ENCODE assay signal across 1 cellular context in genomic region chr6:16473184-16473907, GRCh38.
A peak's percentile ranks its signal among the peaks of the same experiment; 100 is the strongest.
TF ChIP-seq lines count a peak whose summit lies in the region.

No MANE protein-coding gene starts in this region.

TF ChIP-seq in GM12878, 131 proteins besides CTCF, POLR2A, EP300 and RAD21 (continued from another document and continues in another):
- TF ChIP-seq NFXL1 (IDR thresholded peaks at IDR 0.05; ENCODE audit: borderline replicate concordance) (no peak), BHLHE40 (IDR thresholded peaks at IDR 0.05; ENCODE audit: borderline replicate concordance in 1 of 2, low read depth in 2 of 2, low read length in 1 of 2) (peak; percentile 63 to 73; a peak in 3 of 4 replicates), PML (IDR thresholded peaks at IDR 0.05; ENCODE audit: low read length) (peak; percentile 17; the same call in 1 of the 2 replicates), CUX1 (IDR thresholded peaks at IDR 0.05; ENCODE audit: insufficient replicate concordance, low read depth, low read length) (peak; percentile 53), GATAD2B (conservative IDR thresholded peaks at IDR 0.05; ENCODE audit: low read depth) (no peak), ESRRA (IDR thresholded peaks at IDR 0.05; ENCODE audit: low read length) (no peak), SUPT20H (IDR thresholded peaks at IDR 0.05; ENCODE audit: borderline replicate concordance, control insufficient read depth, low read depth, low read length) (no peak), HDGF (IDR thresholded peaks at IDR 0.05) (no peak; the same call in 1 of the 2 replicates), SP1 (IDR thresholded peaks at IDR 0.05; ENCODE audit: low read depth, low read length) (peak; percentile 55), POLR2AphosphoS5 (IDR thresholded peaks at IDR 0.05; ENCODE audit: low read length) (peak; percentile 41), TCF12 (IDR thresholded peaks at IDR 0.05; ENCODE audit: low read depth, low read length) (no peak), BCLAF1 (IDR thresholded peaks at IDR 0.05) (no peak), BRCA1 (IDR thresholded peaks at IDR 0.05; ENCODE audit: low read depth, low read length) (no peak), NR2C1 (IDR thresholded peaks at IDR 0.05) (peak; percentile 64), TBL1XR1 (IDR thresholded peaks at IDR 0.05; ENCODE audit: low read depth, low read length) (peak; percentile 94), SMARCA5 (IDR thresholded peaks at IDR 0.05) (no peak; the same call in 1 of the 2 replicates), BCL11A (IDR thresholded peaks at IDR 0.05; ENCODE audit: low read depth, low read length) (peak; percentile 86), PAX5 (IDR thresholded peaks at IDR 0.05; ENCODE audit: borderline replicate concordance, low read depth, low read length) (0 out of 2 replicates have a peak, but pooled peaks have one; percentile 68), NKRF (conservative IDR thresholded peaks at IDR 0.05) (no peak; the same call in 1 of the 2 replicates), PAX8 (IDR thresholded peaks at IDR 0.05) (no peak), NR2F1 (conservative IDR thresholded peaks at IDR 0.05) (peak; percentile 96), ZNF592 (IDR thresholded peaks at IDR 0.05) (no peak), CHD2 (IDR thresholded peaks at IDR 0.05; ENCODE audit: borderline replicate concordance, low read depth, low read length) (peak; percentile 86), SRF (IDR thresholded peaks at IDR 0.05; ENCODE audit: low read depth in 2 of 2, low read length in 2 of 2) (no peak), BACH1 (IDR thresholded peaks at IDR 0.05; ENCODE audit: borderline replicate concordance) (no peak; the same call in 1 of the 2 replicates), CBX3 (IDR thresholded peaks at IDR 0.05; ENCODE audit: borderline replicate concordance, low read depth) (no peak), MTA3 (IDR thresholded peaks at IDR 0.05; ENCODE audit: borderline replicate concordance, low read length) (peak; percentile 93; the same call in 1 of the 2 replicates), ELK1 (IDR thresholded peaks at IDR 0.05; ENCODE audit: low read depth, low read length) (no peak), ZSCAN29 (IDR thresholded peaks at IDR 0.05) (no peak), BMI1 (IDR thresholded peaks at IDR 0.05; ENCODE audit: borderline replicate concordance) (peak; percentile 59; the same call in 1 of the 2 replicates), KAT2A (conservative IDR thresholded peaks at IDR 0.05; ENCODE audit: control insufficient read depth, low read depth, low read length) (no peak)
- TF ChIP-seq, protein P1, sequence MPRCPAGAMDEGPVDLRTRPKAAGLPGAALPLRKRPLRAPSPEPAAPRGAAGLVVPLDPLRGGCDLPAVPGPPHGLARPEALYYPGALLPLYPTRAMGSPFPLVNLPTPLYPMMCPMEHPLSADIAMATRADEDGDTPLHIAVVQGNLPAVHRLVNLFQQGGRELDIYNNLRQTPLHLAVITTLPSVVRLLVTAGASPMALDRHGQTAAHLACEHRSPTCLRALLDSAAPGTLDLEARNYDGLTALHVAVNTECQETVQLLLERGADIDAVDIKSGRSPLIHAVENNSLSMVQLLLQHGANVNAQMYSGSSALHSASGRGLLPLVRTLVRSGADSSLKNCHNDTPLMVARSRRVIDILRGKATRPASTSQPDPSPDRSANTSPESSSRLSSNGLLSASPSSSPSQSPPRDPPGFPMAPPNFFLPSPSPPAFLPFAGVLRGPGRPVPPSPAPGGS (IDR thresholded peaks at IDR 0.05; ENCODE audit: borderline replicate concordance, insufficient read depth, low read depth, low read length, poor library complexity, severe bottlenecking) = peak; percentile 72
- TF ChIP-seq, protein P2, sequence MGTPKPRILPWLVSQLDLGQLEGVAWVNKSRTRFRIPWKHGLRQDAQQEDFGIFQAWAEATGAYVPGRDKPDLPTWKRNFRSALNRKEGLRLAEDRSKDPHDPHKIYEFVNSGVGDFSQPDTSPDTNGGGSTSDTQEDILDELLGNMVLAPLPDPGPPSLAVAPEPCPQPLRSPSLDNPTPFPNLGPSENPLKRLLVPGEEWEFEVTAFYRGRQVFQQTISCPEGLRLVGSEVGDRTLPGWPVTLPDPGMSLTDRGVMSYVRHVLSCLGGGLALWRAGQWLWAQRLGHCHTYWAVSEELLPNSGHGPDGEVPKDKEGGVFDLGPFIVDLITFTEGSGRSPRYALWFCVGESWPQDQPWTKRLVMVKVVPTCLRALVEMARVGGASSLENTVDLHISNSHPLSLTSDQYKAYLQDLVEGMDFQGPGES (IDR thresholded peaks at IDR 0.05) = no peak
- TF ChIP-seq, protein P3, sequence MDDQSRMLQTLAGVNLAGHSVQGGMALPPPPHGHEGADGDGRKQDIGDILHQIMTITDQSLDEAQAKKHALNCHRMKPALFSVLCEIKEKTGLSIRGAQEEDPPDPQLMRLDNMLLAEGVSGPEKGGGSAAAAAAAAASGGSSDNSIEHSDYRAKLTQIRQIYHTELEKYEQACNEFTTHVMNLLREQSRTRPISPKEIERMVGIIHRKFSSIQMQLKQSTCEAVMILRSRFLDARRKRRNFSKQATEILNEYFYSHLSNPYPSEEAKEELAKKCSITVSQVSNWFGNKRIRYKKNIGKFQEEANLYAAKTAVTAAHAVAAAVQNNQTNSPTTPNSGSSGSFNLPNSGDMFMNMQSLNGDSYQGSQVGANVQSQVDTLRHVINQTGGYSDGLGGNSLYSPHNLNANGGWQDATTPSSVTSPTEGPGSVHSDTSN (IDR thresholded peaks at IDR 0.05; ENCODE audit: insufficient replicate concordance, low read depth, low read length) = no peak
- TF ChIP-seq, protein P4, sequence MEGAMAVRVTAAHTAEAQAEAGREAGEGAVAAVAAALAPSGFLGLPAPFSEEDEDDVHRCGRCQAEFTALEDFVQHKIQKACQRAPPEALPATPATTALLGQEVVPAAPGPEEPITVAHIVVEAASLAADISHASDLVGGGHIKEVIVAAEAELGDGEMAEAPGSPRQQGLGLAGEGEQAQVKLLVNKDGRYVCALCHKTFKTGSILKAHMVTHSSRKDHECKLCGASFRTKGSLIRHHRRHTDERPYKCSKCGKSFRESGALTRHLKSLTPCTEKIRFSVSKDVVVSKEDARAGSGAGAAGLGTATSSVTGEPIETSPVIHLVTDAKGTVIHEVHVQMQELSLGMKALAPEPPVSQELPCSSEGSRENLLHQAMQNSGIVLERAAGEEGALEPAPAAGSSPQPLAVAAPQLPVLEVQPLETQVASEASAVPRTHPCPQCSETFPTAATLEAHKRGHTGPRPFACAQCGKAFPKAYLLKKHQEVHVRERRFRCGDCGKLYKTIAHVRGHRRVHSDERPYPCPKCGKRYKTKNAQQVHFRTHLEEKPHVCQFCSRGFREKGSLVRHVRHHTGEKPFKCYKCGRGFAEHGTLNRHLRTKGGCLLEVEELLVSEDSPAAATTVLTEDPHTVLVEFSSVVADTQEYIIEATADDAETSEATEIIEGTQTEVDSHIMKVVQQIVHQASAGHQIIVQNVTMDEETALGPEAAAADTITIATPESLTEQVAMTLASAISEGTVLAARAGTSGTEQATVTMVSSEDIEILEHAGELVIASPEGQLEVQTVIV (IDR thresholded peaks at IDR 0.05; ENCODE audit: borderline replicate concordance, partially characterized antibody) = no peak
